ENCODE assay signal across 8 cellular contexts in genomic region chr5:39547548-39548154, GRCh38.
A peak's percentile ranks its signal among the peaks of the same experiment; 100 is the strongest.
DNase-seq lines count a peak whose midpoint lies in the region; ATAC-seq and TF ChIP-seq lines count a peak whose summit lies in the region.

No MANE protein-coding gene starts in this region.

- no peaks in the 10 kb centered on the region for H3K27me3 Mint-ChIP-seq in endothelial cell (ENCODE audit: unreplicated experiment)

- H3K4me3 ChIP-seq in SJCRH30: no peak overlapping the region

- ATAC-seq in GM19351 (IDR thresholded peaks at IDR 0.05; ENCODE audit: unreplicated experiment): no peak
- no peak for ATAC-seq in HG02588 (IDR thresholded peaks at IDR 0.05; ENCODE audit: unreplicated experiment)
- no peak for ATAC-seq in HG03469 (IDR thresholded peaks at IDR 0.05; ENCODE audit: unreplicated experiment)

- no peaks in the 10 kb centered on the region for H3K36me3 ChIP-seq in SJCRH30

- peaks cover 2% of the 10 kb centered on the region for H3K4me1 Mint-ChIP-seq in endothelial cell (ENCODE audit: unreplicated experiment)

- no peaks in the 10 kb centered on the region for H3K9me3 Mint-ChIP-seq in endothelial cell (ENCODE audit: unreplicated experiment)

- no peak overlapping the region for H3K4me3 Mint-ChIP-seq in endothelial cell (ENCODE audit: unreplicated experiment)

- H3K27ac ChIP-seq in SJCRH30: no peak overlapping the region

- no peak overlapping the region for H3K27ac Mint-ChIP-seq in endothelial cell (ENCODE audit: unreplicated experiment)

- no peaks in the 10 kb centered on the region for H3K27me3 ChIP-seq in SJCRH30

- no peaks in the 10 kb centered on the region for H3K36me3 Mint-ChIP-seq in endothelial cell (ENCODE audit: low read depth, unreplicated experiment)

- DNase-seq in DMS53 (lab: John Stamatoyannopoulos, UW) (peak; percentile 73), HS-27A (ENCODE audit: low read depth) (peak; percentile 64), SJCRH30 (peak; percentile 36 to 82), endothelial cell (ENCODE audit: low spot score) (peak; percentile 45), myocyte (ENCODE audit: low read depth) (peak; percentile 81)

- TF ChIP-seq CTCF in endothelial cell (IDR thresholded peaks at IDR 0.05; ENCODE audit: unreplicated experiment): peak; percentile 62

- H3K9me3 ChIP-seq in SJCRH30 (replicated peaks): no peaks in the 10 kb centered on the region

- H3K4me1 ChIP-seq in SJCRH30: no peaks in the 10 kb centered on the region
